Comparison of ENCODE assay signal across 30 cellular contexts in the genomic region with DNA sequence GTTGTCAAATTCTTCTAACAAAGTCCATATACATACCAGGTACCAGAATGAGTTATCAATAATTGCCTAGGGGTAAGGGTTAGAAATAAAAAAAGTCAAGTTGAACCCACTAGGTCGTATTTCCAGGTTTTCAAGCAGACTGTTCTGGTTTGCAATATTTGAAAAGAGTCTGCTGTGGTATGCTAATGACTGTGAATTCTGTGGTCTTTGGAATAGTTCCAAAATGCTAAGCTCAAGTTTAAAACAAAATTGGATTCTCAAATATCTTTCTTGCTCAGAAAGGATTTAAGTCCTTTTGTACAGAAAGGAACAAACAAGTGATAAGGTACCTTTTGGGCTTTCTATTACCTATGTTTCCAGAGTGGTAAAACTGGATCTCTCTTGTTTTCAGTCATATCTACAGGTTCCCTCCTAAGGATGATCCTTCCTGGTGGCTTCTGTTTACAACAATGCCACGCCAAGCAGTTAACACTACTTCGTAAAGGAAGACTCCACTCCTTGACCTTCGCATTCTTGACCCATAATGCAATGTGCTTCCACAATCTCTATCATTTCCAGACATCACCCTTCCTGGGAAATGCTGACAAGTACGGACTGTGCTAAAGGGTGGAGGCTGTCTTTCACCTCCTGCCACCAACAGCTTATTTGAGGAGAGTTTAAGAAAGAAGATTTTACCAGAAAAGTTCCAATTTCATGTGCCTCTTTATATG.
DNase-seq lines count a peak whose midpoint lies in the region; TF ChIP-seq lines count a peak whose summit lies in the region.
"Had no signal": no experiment of that assay in that cellular context is flagged by ENCODE, and none has a peak within 500 bp of the region (broad histone marks: within the 10 kb centered on the region; RNA-seq: fewer than 3 reads in every experiment).

No MANE protein-coding gene starts in this region.

- intact Hi-C loops in CD14-positive monocyte (cut with micrococcal nuclease), result no loop called here

- H4K91ac ChIP-seq in mesenchymal stem cell (ENCODE audit: low read length), result no peak overlapping the region

- no peak for TF ChIP-seq CTCF in cardiac fibroblast (IDR thresholded peaks at IDR 0.05; ENCODE audit: low read depth, low read length)
- TF ChIP-seq CTCF in right atrium auricular region (IDR thresholded peaks at IDR 0.05), result no peak
- TF ChIP-seq CTCF in CD14-positive monocyte (IDR thresholded peaks at IDR 0.05), result no peak

- no peaks in the 10 kb centered on the region for H3K79me2 ChIP-seq in Karpas-422 (ENCODE audit: low read length)

- no peaks in the 10 kb centered on the region for H3K36me3 Mint-ChIP-seq in CD14-positive monocyte

- no peak overlapping the region for H3K4me3 ChIP-seq in Karpas-422 (ENCODE audit: low read length)
- H3K4me3 ChIP-seq in cardiac fibroblast (replicated peaks in 1 of 2; ENCODE audit: low read depth in 2 of 2, low read length in 2 of 2), result no peak overlapping the region
- no peak overlapping the region for H3K4me3 ChIP-seq in mesenchymal stem cell (ENCODE audit: insufficient read depth in 1 of 2, low read depth in 1 of 2, low read length in 2 of 2)
- no peak overlapping the region for H3K4me3 ChIP-seq in right atrium auricular region
- H3K4me3 ChIP-seq: heart right ventricle, lower lobe of right lung, MG63, uterus had no signal

- H3K14ac ChIP-seq in mesenchymal stem cell (ENCODE audit: low read length in 2 of 2), result no peak overlapping the region

- H3K27me3 ChIP-seq in Karpas-422 (ENCODE audit: low read length), result no peaks in the 10 kb centered on the region
- no peaks in the 10 kb centered on the region for H3K27me3 ChIP-seq in mesenchymal stem cell (ENCODE audit: control insufficient read depth in 1 of 2, insufficient read depth in 1 of 2, low read length in 2 of 2)
- H3K27me3 ChIP-seq in right atrium auricular region, result no peaks in the 10 kb centered on the region
- H3K27me3 ChIP-seq: heart right ventricle, MG63 had no signal

- DNase-seq in A172 (ENCODE audit: low spot score) (peak; percentile 14), Karpas-422 (peak; percentile 40), cardiac fibroblast (ENCODE audit: low read depth in 2 of 2) (peak; percentile 11 to 35), mesenchymal stem cell (peak; percentile 60), right atrium auricular region (ENCODE audit: low spot score) (no peak), SKM-1 (lab: John Stamatoyannopoulos, UW; ENCODE audit: unreplicated experiment) (no peak), CD14-positive monocyte (ENCODE audit: low spot score) (no peak), NCI-H345 (lab: John Stamatoyannopoulos, UW) (no peak)
- DNase-seq: 8988T; activated CD4-positive, alpha-beta T cell treated with anti-CD3 and anti-CD28 coated beads, Interleukin-2, amount 50 U/mL, for 4 hours; activated CD4-positive, CD25-positive, alpha-beta regulatory T cell; activated naive CD4-positive, alpha-beta T cell treated with anti-CD3 and anti-CD28 coated beads, Interleukin-2, amount 50 U/mL, for 16 hours; anterior cingulate cortex; cerebellar nuclear complex; DMS153; foreskin melanocyte; H9; heart right ventricle; kidney glomerular epithelial cell; lower lobe of right lung; MG63; NCI-H2081; NCI-H82; posterior cingulate gyrus; stimulated activated naive CD4-positive, alpha-beta T cell; T-helper 1 cell; uterus had no signal

- no peak overlapping the region for H2AK5ac ChIP-seq in mesenchymal stem cell (ENCODE audit: low read length, severe bottlenecking)

- H3K9me3 Mint-ChIP-seq in CD14-positive monocyte, result peaks cover 0 to 1% (median 0%) of the 10 kb centered on the region in 7 donors

- H3K9me2 ChIP-seq in Karpas-422 (replicated peaks; ENCODE audit: insufficient read depth, low read length), result no peaks in the 10 kb centered on the region

- no peak overlapping the region for H3K23ac ChIP-seq in mesenchymal stem cell (ENCODE audit: low read length in 2 of 2)

- H3K18ac ChIP-seq in mesenchymal stem cell (ENCODE audit: low read depth in 1 of 2, low read length in 2 of 2), result no peak overlapping the region

- no peaks in the 10 kb centered on the region for H3K79me1 ChIP-seq in mesenchymal stem cell (replicated peaks; ENCODE audit: low read length, poor library complexity, severe bottlenecking)

- H3K36me3 ChIP-seq in Karpas-422 (ENCODE audit: insufficient read depth, low read length) (no peaks in the 10 kb centered on the region), mesenchymal stem cell (ENCODE audit: control insufficient read depth in 1 of 2, insufficient read depth in 2 of 2, low read depth in 1 of 2, low read length in 2 of 2) (no peaks in the 10 kb centered on the region), right atrium auricular region (no peaks in the 10 kb centered on the region)
- H3K36me3 ChIP-seq: heart right ventricle, lower lobe of right lung, MG63, uterus had no signal

- no peak overlapping the region for H2BK120ac ChIP-seq in mesenchymal stem cell (ENCODE audit: low read depth, low read length)

- H4K8ac ChIP-seq in mesenchymal stem cell (ENCODE audit: low read length), result no peak overlapping the region

- 33% methylated on average over 2 of the region's 5 CpGs for WGBS in mesenchymal stem cell

- H3K4me1 ChIP-seq in Karpas-422 (ENCODE audit: low read length) (no peaks in the 10 kb centered on the region), mesenchymal stem cell (ENCODE audit: control insufficient read depth, insufficient read depth, low read depth, low read length) (no peaks in the 10 kb centered on the region), right atrium auricular region (no peaks in the 10 kb centered on the region)
- H3K4me1 ChIP-seq: lower lobe of right lung, uterus had no signal

- H3K27ac Mint-ChIP-seq in CD14-positive monocyte, result no peak overlapping the region
- H3K27ac Mint-ChIP-seq: B cell, H9 had no signal

- no peak overlapping the region for H3K27ac ChIP-seq in Karpas-422 (ENCODE audit: low read length)
- H3K27ac ChIP-seq in mesenchymal stem cell (ENCODE audit: low read length, poor library complexity, severe bottlenecking), result no peak overlapping the region
- H3K27ac ChIP-seq in right atrium auricular region, result no peak overlapping the region
- H3K27ac ChIP-seq: epithelial cell of prostate, heart right ventricle, lower lobe of right lung, RWPE1, uterus had no signal

- H3K9me3 ChIP-seq in Karpas-422 (ENCODE audit: low read length) (no peaks in the 10 kb centered on the region; the same call in 1 of the 2 replicates), mesenchymal stem cell (ENCODE audit: control insufficient read depth, low read length) (no peaks in the 10 kb centered on the region), right atrium auricular region (no peaks in the 10 kb centered on the region)
- H3K9me3 ChIP-seq: heart right ventricle, lower lobe of right lung, MG63, uterus had no signal

- no peak overlapping the region for H2BK15ac ChIP-seq in mesenchymal stem cell (ENCODE audit: low read depth, poor library complexity, severe bottlenecking)

- H3K9ac ChIP-seq in Karpas-422 (ENCODE audit: low read length), result no peak overlapping the region
- H3K9ac ChIP-seq in mesenchymal stem cell (ENCODE audit: low read length), result no peak overlapping the region

- H3K4ac ChIP-seq in mesenchymal stem cell (ENCODE audit: low read depth in 1 of 2, low read length in 2 of 2), result no peak overlapping the region

- H2BK12ac ChIP-seq in mesenchymal stem cell (ENCODE audit: low read length in 2 of 2), result no peak overlapping the region

- H3K4me1 Mint-ChIP-seq in CD14-positive monocyte, result no peaks in the 10 kb centered on the region
- H3K4me1 Mint-ChIP-seq: B cell, H9 had no signal

- H3K4me3 Mint-ChIP-seq in CD14-positive monocyte, result no peak overlapping the region
- H3K4me3 Mint-ChIP-seq: B cell, H9 had no signal

- no peaks in the 10 kb centered on the region for H4K20me1 ChIP-seq in Karpas-422 (ENCODE audit: insufficient read depth, low read depth, low read length)

- no peak overlapping the region for H3K4me2 ChIP-seq in Karpas-422 (ENCODE audit: low read depth, low read length, poor library complexity, severe bottlenecking)
- H3K4me2 ChIP-seq in mesenchymal stem cell (ENCODE audit: low read length, poor library complexity, severe bottlenecking), result no peak overlapping the region

- H2AFZ ChIP-seq in Karpas-422 (ENCODE audit: low read length) (no peak overlapping the region), mesenchymal stem cell (ENCODE audit: low read depth, low read length) (no peak overlapping the region)

- H3K27me3 Mint-ChIP-seq in CD14-positive monocyte (ENCODE audit: low read depth in 3 of 3), result no peaks in the 10 kb centered on the region
- H3K27me3 Mint-ChIP-seq: B cell had no signal

- no peak overlapping the region for H2BK5ac ChIP-seq in mesenchymal stem cell (ENCODE audit: low read depth, low read length, poor library complexity, severe bottlenecking)

Comparison
In these comparisons a context has a peak if more than half of its experiments do, and no peak if none do; other contexts are left out.
1. DNase-seq: peak in A172 (single experiment), Karpas-422 (single experiment), cardiac fibroblast (2 of 2) and mesenchymal stem cell (single experiment); none in right atrium auricular region (single experiment), SKM-1 (single experiment), CD14-positive monocyte (single experiment) and NCI-H345 (single experiment).